28 cellular contexts compared by ENCODE assay signal in the genomic region with DNA sequence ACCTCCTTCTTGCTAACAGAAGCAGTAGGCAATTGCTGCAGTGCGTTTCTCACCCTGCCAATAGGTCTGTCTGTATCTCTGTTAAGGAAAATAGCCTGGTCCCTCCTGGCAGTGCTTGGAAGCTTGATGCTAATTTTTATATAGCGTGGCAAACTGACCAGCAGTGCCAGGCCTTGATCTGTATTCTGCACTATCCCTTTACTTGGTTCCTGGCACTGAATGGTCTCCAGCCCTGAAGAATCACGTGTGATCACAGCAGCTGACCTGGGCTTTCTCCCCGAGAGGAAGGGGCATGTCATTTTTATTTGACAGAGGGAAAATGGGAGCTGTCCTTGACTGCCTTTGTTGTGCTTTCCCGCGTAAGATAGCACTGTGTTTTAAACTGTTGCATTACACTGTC. TPM values are rescaled to one million over a fixed set of nuclear protein-coding genes. Genes with fewer than 3 reads are reported as not detected.
DNase-seq lines count a peak whose midpoint lies in the region; ATAC-seq, FAIRE-seq and TF ChIP-seq lines count a peak whose summit lies in the region.
"Had no signal": no experiment of that assay in that cellular context is flagged by ENCODE, and none has a peak within 500 bp of the region (broad histone marks: within the 10 kb centered on the region; RNA-seq: fewer than 3 reads in every experiment).

No MANE protein-coding gene starts in this region.

- H2BK15ac ChIP-seq in H1 (ENCODE audit: low read length): no peak overlapping the region

- intact Hi-C loops in cardiac septum (cut with DNase I) (no loop called here), left ventricle myocardium inferior (cut with micrococcal nuclease) (no loop called here)

- CTCF ChIA-PET in H1 (lab: Charles Lee; ENCODE audit: partially characterized antibody): interaction anchor here (0.5 to 1.7 kb wide), 4 partner anchors 11 to 403 kb away, joined by 3 to 5 read pairs (median 4); no protein-coding TSS in a partner anchor

- no peaks in the 10 kb centered on the region for H3K4me1 Mint-ChIP-seq in neural crest cell
- H3K4me1 Mint-ChIP-seq: activated naive CD8-positive, alpha-beta T cell treated with anti-CD3 and anti-CD28 coated beads, Interleukin-2, amount 50 U/mL, for 24 hours; central memory CD8-positive, alpha-beta T cell; memory B cell; T-helper 17 cell had no signal

- H3K27ac ChIP-seq in left ventricle myocardium inferior (replicated peaks) (no peak overlapping the region), H1 (ENCODE audit: low read depth, low read length) (no peak overlapping the region)
- H3K27ac ChIP-seq: A549, HL-60, psoas muscle, thoracic aorta, uterus had no signal

- H3K4me3 ChIP-seq in left ventricle myocardium inferior (no peak overlapping the region), H1 (ENCODE audit: extremely low read depth in 1 of 4, insufficient read depth in 2 of 4, low read depth in 3 of 4, low read length in 4 of 4) (no peak overlapping the region), HAP-1 (no peak overlapping the region)
- H3K4me3 ChIP-seq: A549, psoas muscle, thoracic aorta, uterus had no signal

- H3K4me1 ChIP-seq in left ventricle myocardium inferior: no peaks in the 10 kb centered on the region
- peaks cover 0 to 4% (median 0%) of the 10 kb centered on the region in 4 experiments; a peak in 2 of 7 replicates for H3K4me1 ChIP-seq in H1 (replicated peaks in 1 of 4; ENCODE audit: control insufficient read depth in 3 of 4, insufficient read depth in 4 of 4, low read length in 3 of 4)
- H3K4me1 ChIP-seq in HAP-1: no peaks in the 10 kb centered on the region
- H3K4me1 ChIP-seq: A549, psoas muscle, uterus had no signal

- H3K79me2 ChIP-seq in H1 (ENCODE audit: control insufficient read depth in 1 of 2, insufficient read depth in 2 of 2, low read length in 2 of 2): no peaks in the 10 kb centered on the region

- no peak overlapping the region for H3K56ac ChIP-seq in H1 (replicated peaks; ENCODE audit: insufficient read length, low read depth, low read length)

- no peak overlapping the region; the same call in 1 of the 2 replicates for H2AK5ac ChIP-seq in H1 (ENCODE audit: low read depth, low read length)

- no peak overlapping the region for H4K8ac ChIP-seq in H1 (ENCODE audit: extremely low read depth, insufficient read depth, low read length)

- no peak for TF ChIP-seq RAD21 in H1 (IDR thresholded peaks at IDR 0.05 in 1 of 2, conservative IDR thresholded peaks at IDR 0.05 in 1 of 2; ENCODE audit: low read depth in 2 of 2, low read length in 2 of 2)

- H3K9me3 Mint-ChIP-seq in neural crest cell: no peaks in the 10 kb centered on the region
- H3K9me3 Mint-ChIP-seq: activated CD8-positive, alpha-beta T cell treated with anti-CD3 and anti-CD28 coated beads for 36 hours; activated naive CD8-positive, alpha-beta T cell treated with anti-CD3 and anti-CD28 coated beads, Interleukin-2, amount 50 U/mL, for 24 hours; central memory CD8-positive, alpha-beta T cell; memory B cell; stimulated activated naive B cell treated with anti-CD40 and anti-IgM and Interleukin-4, amounts not matched to agents 10 μg/mL and 1 μg/mL and 100 μg/mL, for 72 hours had no signal

- no peak overlapping the region for H3K4me3 Mint-ChIP-seq in neural crest cell
- H3K4me3 Mint-ChIP-seq: activated CD8-positive, alpha-beta T cell treated with anti-CD3 and anti-CD28 coated beads for 36 hours; activated naive CD8-positive, alpha-beta T cell treated with anti-CD3 and anti-CD28 coated beads, Interleukin-2, amount 50 U/mL, for 24 hours; central memory CD8-positive, alpha-beta T cell; memory B cell; stimulated activated naive B cell treated with anti-CD40 and anti-IgM and Interleukin-4, amounts not matched to agents 10 μg/mL and 1 μg/mL and 100 μg/mL, for 72 hours; T-helper 17 cell had no signal

- no peak overlapping the region for H3K4ac ChIP-seq in H1 (replicated peaks; ENCODE audit: insufficient read length, low read depth, low read length)

- H2BK12ac ChIP-seq in H1 (ENCODE audit: low read depth, low read length): no peak overlapping the region

- H3K27ac Mint-ChIP-seq in neural crest cell (ENCODE audit: unreplicated experiment): peak overlapping the region; percentile 21
- H3K27ac Mint-ChIP-seq: activated CD8-positive, alpha-beta T cell treated with anti-CD3 and anti-CD28 coated beads for 36 hours; activated naive CD8-positive, alpha-beta T cell treated with anti-CD3 and anti-CD28 coated beads, Interleukin-2, amount 50 U/mL, for 24 hours; memory B cell; stimulated activated naive B cell treated with anti-CD40 and anti-IgM and Interleukin-4, amounts not matched to agents 10 μg/mL and 1 μg/mL and 100 μg/mL, for 72 hours; T-helper 17 cell had no signal

- no peaks in the 10 kb centered on the region for H3K23me2 ChIP-seq in H1 (ENCODE audit: low read depth, low read length)

- H3K23ac ChIP-seq in H1 (ENCODE audit: insufficient read length): no peak overlapping the region

- no peaks in the 10 kb centered on the region for H4K20me1 ChIP-seq in H1 (replicated peaks in 1 of 2; ENCODE audit: control insufficient read depth in 1 of 2, insufficient read depth in 2 of 2, low read length in 2 of 2)

- H4K91ac ChIP-seq in H1 (replicated peaks; ENCODE audit: insufficient read length, low read length): no peak overlapping the region

- no peak for TF ChIP-seq EP300 in H1 (IDR thresholded peaks at IDR 0.05; ENCODE audit: borderline replicate concordance in 1 of 2, low read depth in 2 of 2, low read length in 2 of 2)

- no peak overlapping the region for H3K18ac ChIP-seq in H1 (ENCODE audit: extremely low read depth, low read length)

- no peak overlapping the region for H2BK20ac ChIP-seq in H1 (ENCODE audit: low read length)

- H3K14ac ChIP-seq in H1 (ENCODE audit: insufficient read length): no peak overlapping the region

- POLR2A ChIA-PET in H1 (lab: Charles Lee; ENCODE audit: partially characterized antibody): interaction anchor here (1.2 to 1.5 kb wide), 3 partner anchors 13 to 31 kb away, joined by 3 to 4 read pairs (median 3); no protein-coding TSS in a partner anchor

- H3K27me3 Mint-ChIP-seq in neural crest cell (ENCODE audit: low read depth): no peaks in the 10 kb centered on the region
- H3K27me3 Mint-ChIP-seq: activated CD8-positive, alpha-beta T cell treated with anti-CD3 and anti-CD28 coated beads for 36 hours; activated naive CD8-positive, alpha-beta T cell treated with anti-CD3 and anti-CD28 coated beads, Interleukin-2, amount 50 U/mL, for 24 hours; central memory CD8-positive, alpha-beta T cell; memory B cell; stimulated activated naive B cell treated with anti-CD40 and anti-IgM and Interleukin-4, amounts not matched to agents 10 μg/mL and 1 μg/mL and 100 μg/mL, for 72 hours; T-helper 17 cell had no signal

- peaks cover 49% of the 10 kb centered on the region for H3K36me3 ChIP-seq in left ventricle myocardium inferior
- H3K36me3 ChIP-seq in H1 (ENCODE audit: control insufficient read depth in 2 of 4, insufficient read depth in 4 of 4, low read length in 3 of 4): peaks cover 3 to 47% (median 16%) of the 10 kb centered on the region in 4 experiments; a peak in 5 of 8 replicates
- peaks cover 39% of the 10 kb centered on the region for H3K36me3 ChIP-seq in HAP-1 (replicated peaks)
- H3K36me3 ChIP-seq: thoracic aorta, uterus had no signal

- TF ChIP-seq CTCF in left ventricle myocardium inferior (IDR thresholded peaks at IDR 0.05; ENCODE audit: borderline replicate concordance) (no peak), H1 (IDR thresholded peaks at IDR 0.05; ENCODE audit: control extremely low read depth in 1 of 3, insufficient read depth in 1 of 3, low read depth in 1 of 3, low read length in 3 of 3) (no peak), neural crest cell (conservative IDR thresholded peaks at IDR 0.05) (no peak)

- H3K9me3 ChIP-seq in left ventricle myocardium inferior (replicated peaks): no peaks in the 10 kb centered on the region
- H3K9me3 ChIP-seq in H1 (ENCODE audit: insufficient read depth in 2 of 2, low read depth in 1 of 2, low read length in 1 of 2): no peaks in the 10 kb centered on the region
- H3K9me3 ChIP-seq in HAP-1: no peaks in the 10 kb centered on the region
- H3K9me3 ChIP-seq: A549, psoas muscle, thoracic aorta, uterus had no signal

- ATAC-seq in HG02981 (IDR thresholded peaks at IDR 0.05; ENCODE audit: unreplicated experiment): no peak
- ATAC-seq: A549; activated CD8-positive, alpha-beta T cell treated with anti-CD3 and anti-CD28 coated beads for 36 hours; activated naive CD8-positive, alpha-beta T cell treated with anti-CD3 and anti-CD28 coated beads, Interleukin-2, amount 50 U/mL, for 24 hours; left cardiac atrium; psoas muscle; stimulated activated naive B cell treated with anti-CD40 and anti-IgM and Interleukin-4, amounts not matched to agents 10 μg/mL and 1 μg/mL and 100 μg/mL, for 72 hours; T-helper 17 cell had no signal

- WGBS in H1 (ENCODE audit: extremely low coverage in 1 of 2, insufficient coverage in 1 of 2, insufficient read length in 1 of 2, insufficient replicate concordance in 2 of 2, low coverage in 1 of 2, low lambda C conversion rate in 2 of 2, missing lambda C conversion rate in 1 of 2), 2 experiments: 88% methylated on average over 6 of the region's 6 CpGs; no CpG with 5 or more reads in 1 of the 2 experiments

- in situ Hi-C loops in HAP-1 (cut with MboI; ENCODE audit: low sequenced_read_pairs): no loop called here

- FAIRE-seq in H1 (lab: Jason Lieb, UNC): no peak
- FAIRE-seq: A549, G401.6 had no signal

- no peaks in the 10 kb centered on the region; the same call in 1 of the 2 replicates for H3K79me1 ChIP-seq in H1 (ENCODE audit: low read depth, low read length)

- H3K9ac ChIP-seq in H1 (replicated peaks in 1 of 4; ENCODE audit: extremely low read depth in 1 of 4, low read depth in 3 of 4, low read length in 3 of 4): no peak overlapping the region; a peak in 1 of 7 replicates

- H2AFZ ChIP-seq in H1 (ENCODE audit: low read length): no peak overlapping the region

- no peak overlapping the region for H2BK120ac ChIP-seq in H1 (replicated peaks; ENCODE audit: low read depth, low read length)

- peak overlapping the region; percentile 3; the same call in 1 of the 2 replicates for H2BK5ac ChIP-seq in H1 (ENCODE audit: low read depth, low read length)

- no peak overlapping the region for H3K4me2 ChIP-seq in H1 (ENCODE audit: insufficient read depth in 1 of 2, low read depth in 2 of 2, low read length in 2 of 2)
- H3K4me2 ChIP-seq: A549 had no signal

- H3K27me3 ChIP-seq in left ventricle myocardium inferior (ENCODE audit: low read depth) (no peaks in the 10 kb centered on the region), H1 (replicated peaks in 1 of 4; ENCODE audit: control insufficient read depth in 3 of 4, extremely low read depth in 1 of 4, insufficient read depth in 3 of 4, low read length in 3 of 4) (no peaks in the 10 kb centered on the region), HAP-1 (ENCODE audit: low read depth) (no peaks in the 10 kb centered on the region)
- H3K27me3 ChIP-seq: uterus had no signal

- no peak overlapping the region for H4K5ac ChIP-seq in H1 (ENCODE audit: insufficient read length, low read depth, low read length)

- peaks cover 13% of the 10 kb centered on the region for H3K36me3 Mint-ChIP-seq in neural crest cell (ENCODE audit: low read depth)

- TF ChIP-seq POLR2A in H1 (IDR thresholded peaks at IDR 0.05; ENCODE audit: control extremely low read depth in 1 of 2, low read depth in 2 of 2, low read length in 2 of 2): no peak

- DNase-seq in cardiac septum (ENCODE audit: low spot score) (peak; percentile 6), left ventricle myocardium inferior (no peak), H1 (ENCODE audit: low read depth in 1 of 2, low spot score in 2 of 2) (no peak), neural crest cell (ENCODE audit: low read depth, low spot score) (no peak), foreskin melanocyte (no peak), HAP-1 (ENCODE audit: low spot score in 2 of 2) (no peak)
- DNase-seq in stimulated activated CD8-positive, alpha-beta memory T cell treated with anti-CD3 and anti-CD28 coated beads, Interleukin-4, amount 100 ng/mL, for 48 hours: no peak
- DNase-seq: activated CD8-positive, alpha-beta T cell treated with anti-CD3 and anti-CD28 coated beads for 36 hours; activated gamma-delta T cell; activated naive CD8-positive, alpha-beta T cell treated with anti-CD3 and anti-CD28 coated beads, Interleukin-2, amount 50 U/mL, for 24 hours; COR-L47; erythroblast; left cardiac atrium; NCI-H1417; NCI-H2081 treated with DMSO at 0.1 percent for 48 hours; NCI-H345; psoas muscle; stimulated activated CD4-positive, alpha-beta T cell treated with anti-CD3 and anti-CD28 coated beads, Interleukin-4, amount 100 ng/mL, for 4 hours; stimulated activated naive B cell treated with anti-CD40 and anti-IgM and Interleukin-4, amounts not matched to agents 10 μg/mL and 1 μg/mL and 100 μg/mL, for 72 hours; T-helper 17 cell; uterus had no signal

RNA-seq across cellular contexts. Expression of gene TRAF3, which starts 48.7 kb away (rescaled TPM):
- total RNA-seq in cardiac septum (12.5 TPM), left ventricle myocardium inferior (11.3 TPM), neural crest cell (25.8 and 29.4 TPM in 2 replicates)
- total RNA-seq in H1 (2021; fragmentation: NEBNext Ultra II Directional; extraction: Animal tissue kit (Norgen Biotek cat#: 25700)): 10.0 and 12.1 TPM in 2 replicates
- polyA plus RNA-seq in H1 (2011; rRNA removed): 5.8 and 6.5 TPM in 2 replicates
- 6.7 TPM for polyA plus RNA-seq in H1 (2011; cell fraction: cytosol; rRNA removed)
- polyA plus RNA-seq in H1 (2011; cell fraction: nucleus; rRNA removed): 11.0 TPM
- polyA plus RNA-seq in H1 (2012, experiment 1 of 2): 6.8 to 8.1 TPM (median 7.6 TPM) in 4 replicates
- polyA plus RNA-seq in H1 (2012, experiment 2 of 2): 3.8 TPM
- 4.9 TPM for polyA plus RNA-seq in H1 (2013, experiment 1 of 2)
- polyA plus RNA-seq in H1 (2013, experiment 2 of 2): 5.2 TPM
- polyA minus RNA-seq in H1 (2011; rRNA and poly(A)+ RNA removed): 14.0 and 19.4 TPM in 2 replicates
- 4.9 TPM for polyA minus RNA-seq in H1 (2011; cell fraction: cytosol; rRNA and poly(A)+ RNA removed)
- 10.2 TPM for polyA minus RNA-seq in H1 (2011; cell fraction: nucleus; rRNA and poly(A)+ RNA removed)
